In the genomic region with DNA sequence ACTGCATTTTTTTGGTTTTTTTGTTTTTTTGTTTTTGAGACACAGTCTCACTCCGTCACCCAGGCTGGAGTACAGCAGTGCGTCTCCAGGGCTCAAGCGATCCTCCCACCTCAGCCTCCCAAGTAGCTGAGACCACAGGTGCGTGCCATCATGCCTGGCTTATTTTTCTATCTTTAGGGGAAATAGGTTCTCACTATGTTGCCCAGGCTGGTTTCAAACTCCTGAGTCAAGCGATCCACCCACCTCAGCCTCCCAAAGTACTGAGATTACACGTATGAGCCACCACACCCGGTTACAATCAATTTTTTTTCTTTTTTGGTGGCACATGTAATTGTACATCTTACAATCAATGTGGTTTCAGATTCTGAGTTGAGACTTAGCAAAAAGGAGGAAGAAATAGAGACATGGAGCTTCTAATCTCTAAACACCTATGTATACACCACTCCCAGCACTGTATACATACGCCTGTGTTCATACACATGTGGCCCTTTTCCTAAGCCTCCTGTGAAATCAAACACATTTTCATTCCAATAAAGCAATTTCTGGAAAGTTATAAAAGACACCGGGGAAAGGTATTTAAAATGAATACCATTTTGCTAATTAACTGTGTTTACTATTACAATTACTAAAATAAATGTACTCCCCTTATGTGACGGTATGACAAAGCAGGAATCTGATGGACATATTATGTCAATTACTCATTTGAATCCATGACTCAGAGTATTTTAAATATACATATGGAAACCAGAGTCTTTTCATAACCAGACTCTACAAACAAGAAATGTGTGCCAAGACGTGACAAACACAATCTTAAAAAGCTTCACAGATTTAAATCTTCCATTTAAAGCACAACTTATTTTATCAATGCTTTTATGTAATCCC, we compare ENCODE assay signal across 11 cellular contexts. TPM values are rescaled to one million over a fixed set of nuclear protein-coding genes. Genes with fewer than 3 reads are reported as not detected.
DNase-seq lines count a peak whose midpoint lies in the region; ATAC-seq and TF ChIP-seq lines count a peak whose summit lies in the region.
"Had no signal": no experiment of that assay in that cellular context is flagged by ENCODE, and none has a peak within 500 bp of the region (broad histone marks: within the 10 kb centered on the region; RNA-seq: fewer than 3 reads in every experiment).

No MANE protein-coding gene starts in this region.

- H3K27ac Mint-ChIP-seq in activated CD8-positive, alpha-beta memory T cell treated with anti-CD3 and anti-CD28 coated beads, Interleukin-2, amount 10 ng/mL, durations not matched to agents 7 days and 5 days: no peak overlapping the region
- H3K27ac Mint-ChIP-seq in activated CD4-positive, alpha-beta memory T cell treated with anti-CD3 and anti-CD28 coated beads for 36 hours: peak overlapping the region; percentile 73
- H3K27ac Mint-ChIP-seq: B cell had no signal

- no peak overlapping the region for H3K4me3 Mint-ChIP-seq in activated CD8-positive, alpha-beta memory T cell treated with anti-CD3 and anti-CD28 coated beads, Interleukin-2, amount 10 ng/mL, durations not matched to agents 7 days and 5 days
- peak overlapping the region; percentile 10 for H3K4me3 Mint-ChIP-seq in activated CD4-positive, alpha-beta memory T cell treated with anti-CD3 and anti-CD28 coated beads for 36 hours
- H3K4me3 Mint-ChIP-seq: B cell, neural crest cell had no signal

- no peak overlapping the region for H3K27ac ChIP-seq in WERI-Rb-1

- peaks cover 20% of the 10 kb centered on the region for H3K36me3 Mint-ChIP-seq in activated CD8-positive, alpha-beta memory T cell treated with anti-CD3 and anti-CD28 coated beads, Interleukin-2, amount 10 ng/mL, durations not matched to agents 7 days and 5 days
- H3K36me3 Mint-ChIP-seq in activated CD4-positive, alpha-beta memory T cell treated with anti-CD3 and anti-CD28 coated beads for 36 hours: peaks cover 23% of the 10 kb centered on the region

- no peaks in the 10 kb centered on the region for H3K36me3 ChIP-seq in WERI-Rb-1

- peaks cover 12% of the 10 kb centered on the region for H3K4me1 Mint-ChIP-seq in activated CD8-positive, alpha-beta memory T cell treated with anti-CD3 and anti-CD28 coated beads, Interleukin-2, amount 10 ng/mL, durations not matched to agents 7 days and 5 days
- peaks cover 69% of the 10 kb centered on the region for H3K4me1 Mint-ChIP-seq in activated CD4-positive, alpha-beta memory T cell treated with anti-CD3 and anti-CD28 coated beads for 36 hours (ENCODE audit: low read depth)

- no peaks in the 10 kb centered on the region for H3K27me3 ChIP-seq in WERI-Rb-1 (ENCODE audit: insufficient read depth, low read depth, severe bottlenecking)

- no peak for DNase-seq in activated CD8-positive, alpha-beta memory T cell treated with anti-CD3 and anti-CD28 coated beads, Interleukin-2, amount 10 ng/mL, durations not matched to agents 7 days and 5 days
- DNase-seq in activated CD8-positive, alpha-beta memory T cell treated with anti-CD3 and anti-CD28 coated beads for 24 hours: no peak
- peak; percentile 76 for DNase-seq in activated CD4-positive, alpha-beta memory T cell treated with anti-CD3 and anti-CD28 coated beads for 36 hours
- DNase-seq in fibroblast of pulmonary artery (ENCODE audit: low read depth) (peak; percentile 54), stromal cell of bone marrow (ENCODE audit: low read depth) (peak; percentile 52), NCI-H524 treated with DMSO at 0.1 percent for 48 hours (lab: John Stamatoyannopoulos, UW) (no peak), WERI-Rb-1 (no peak), NCI-H2196 (lab: John Stamatoyannopoulos, UW; ENCODE audit: unreplicated experiment) (no peak)
- DNase-seq: Kasumi-1 had no signal

- H3K4me3 ChIP-seq in fibroblast of pulmonary artery (replicated peaks; ENCODE audit: low read depth, low read length) (no peak overlapping the region), WERI-Rb-1 (ENCODE audit: low read depth, low read length) (no peak overlapping the region)

- no peaks in the 10 kb centered on the region for H3K27me3 Mint-ChIP-seq in activated CD8-positive, alpha-beta memory T cell treated with anti-CD3 and anti-CD28 coated beads, Interleukin-2, amount 10 ng/mL, durations not matched to agents 7 days and 5 days
- H3K27me3 Mint-ChIP-seq in activated CD4-positive, alpha-beta memory T cell treated with anti-CD3 and anti-CD28 coated beads for 36 hours: no peaks in the 10 kb centered on the region
- H3K27me3 Mint-ChIP-seq: B cell had no signal

- peak; percentile 27 for ATAC-seq in activated CD8-positive, alpha-beta memory T cell treated with anti-CD3 and anti-CD28 coated beads, Interleukin-2, amount 10 ng/mL, durations not matched to agents 7 days and 5 days

- POLR2A ChIA-PET in activated CD4-positive, alpha-beta memory T cell treated with anti-CD3 and anti-CD28 coated beads for 36 hours (lab: Charles Lee): interaction anchor here (0.6 kb wide), 1 partner anchor 189 kb away, joined by 3 read pairs; no protein-coding TSS in a partner anchor

- H3K9me3 ChIP-seq in WERI-Rb-1 (ENCODE audit: severe bottlenecking): no peaks in the 10 kb centered on the region

- intact Hi-C loops in activated CD4-positive, alpha-beta memory T cell treated with anti-CD3 and anti-CD28 coated beads for 36 hours (cut with micrococcal nuclease): loop anchor here (1.0 to 2.0 kb wide), 3 partner anchors 12 to 220 kb away; no protein-coding TSS in a partner anchor

- H3K9me3 Mint-ChIP-seq in activated CD8-positive, alpha-beta memory T cell treated with anti-CD3 and anti-CD28 coated beads, Interleukin-2, amount 10 ng/mL, durations not matched to agents 7 days and 5 days (ENCODE audit: low read depth): peaks cover 6% of the 10 kb centered on the region
- peaks cover 20% of the 10 kb centered on the region for H3K9me3 Mint-ChIP-seq in activated CD4-positive, alpha-beta memory T cell treated with anti-CD3 and anti-CD28 coated beads for 36 hours

- CTCF ChIA-PET in activated CD8-positive, alpha-beta memory T cell treated with anti-CD3 and anti-CD28 coated beads, Interleukin-2, amount 10 ng/mL, durations not matched to agents 7 days and 5 days (lab: Charles Lee): interaction anchor here (1.0 kb wide), 1 partner anchor 9 kb away, joined by 3 read pairs; no protein-coding TSS in a partner anchor
- CTCF ChIA-PET in activated CD4-positive, alpha-beta memory T cell treated with anti-CD3 and anti-CD28 coated beads for 36 hours (lab: Charles Lee): no interaction called here

- TF ChIP-seq CTCF in fibroblast of pulmonary artery (IDR thresholded peaks at IDR 0.05; ENCODE audit: low read length, missing control alignments) (no peak), WERI-Rb-1 (IDR thresholded peaks at IDR 0.05; ENCODE audit: low read depth, low read length) (no peak)

RNA-seq across cellular contexts. Expression of gene SMURF1, which starts 40.9 kb away (rescaled TPM):
- 10 to 100 TPM; 12.9 to 13.9 TPM for total RNA-seq in activated CD8-positive, alpha-beta memory T cell treated with anti-CD3 and anti-CD28 coated beads, Interleukin-2, amount 10 ng/mL, durations not matched to agents 7 days and 5 days
- 10 to 100 TPM; 14.0 to 16.2 TPM for total RNA-seq in activated CD4-positive, alpha-beta memory T cell treated with anti-CD3 and anti-CD28 coated beads for 36 hours

Comparison
In these comparisons a context has a peak if more than half of its experiments do, and no peak if none do; other contexts are left out.
1. DNase-seq: peak in activated CD4-positive, alpha-beta memory T cell treated with anti-CD3 and anti-CD28 coated beads for 36 hours (single experiment), fibroblast of pulmonary artery (single experiment) and stromal cell of bone marrow (single experiment); none in activated CD8-positive, alpha-beta memory T cell treated with anti-CD3 and anti-CD28 coated beads, Interleukin-2, amount 10 ng/mL, durations not matched to agents 7 days and 5 days (single experiment), activated CD8-positive, alpha-beta memory T cell treated with anti-CD3 and anti-CD28 coated beads for 24 hours (single experiment), NCI-H524 treated with DMSO at 0.1 percent for 48 hours (single experiment), WERI-Rb-1 (single experiment) and NCI-H2196 (single experiment).